1 cellular context compared by ENCODE assay signal in the genomic region with DNA sequence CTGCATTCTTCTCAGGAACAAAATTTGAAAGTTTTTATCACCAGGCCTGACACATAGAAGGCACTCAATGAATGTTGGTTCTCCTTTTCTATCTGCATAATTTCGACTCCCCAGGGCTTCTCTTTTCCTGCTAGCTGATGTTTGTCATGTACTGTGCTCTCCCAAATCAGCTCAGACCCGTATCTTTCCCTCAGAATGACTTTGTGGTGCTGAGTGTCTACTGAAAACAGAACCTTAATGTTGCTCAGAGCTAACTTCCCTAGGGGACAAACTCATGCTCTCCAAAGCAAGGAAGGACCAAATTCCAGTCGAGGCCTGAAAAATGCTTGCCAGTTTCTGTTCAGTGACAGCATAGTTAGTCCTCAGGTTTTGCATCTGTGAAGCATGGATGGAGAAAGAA.
TF ChIP-seq lines count a peak whose summit lies in the region.

No MANE protein-coding gene starts in this region.

TF ChIP-seq in GM12878, 131 proteins besides CTCF, POLR2A, EP300 and RAD21:
- TF ChIP-seq MXI1 (IDR thresholded peaks at IDR 0.05; ENCODE audit: low read depth, low read length) (peak; percentile 8; the same call in 1 of the 2 replicates), ESRRA (IDR thresholded peaks at IDR 0.05; ENCODE audit: low read length) (no peak)
